ENCODE assay signal across 22 cellular contexts in the genomic region with DNA sequence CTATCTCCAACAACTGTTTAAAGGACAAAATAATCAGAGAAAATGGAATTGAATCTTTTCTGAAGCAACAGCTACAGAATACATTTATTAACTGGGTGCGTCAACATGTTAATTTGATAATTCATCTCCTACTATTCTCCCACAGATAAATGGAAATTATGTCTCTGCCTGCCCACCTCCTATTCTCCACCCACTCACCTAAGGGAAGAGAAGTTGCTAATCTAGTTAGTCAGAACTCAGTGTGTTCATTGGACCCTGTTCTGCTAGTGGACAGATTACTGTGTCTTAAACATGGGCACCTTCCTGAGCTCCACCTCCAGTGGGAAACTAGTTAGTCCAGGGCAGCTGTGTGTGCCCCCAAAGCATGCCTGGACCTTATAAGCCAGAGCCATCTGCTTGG. TPM values are rescaled to one million over a fixed set of nuclear protein-coding genes. Genes with fewer than 3 reads are reported as not detected.
"Had no signal": no experiment of that assay in that cellular context is flagged by ENCODE, and none has a peak within 500 bp of the region (broad histone marks: within the 10 kb centered on the region; RNA-seq: fewer than 3 reads in every experiment).

No MANE protein-coding gene starts in this region.

- ATAC-seq: K562 had no signal

- H3K4me1 Mint-ChIP-seq: IgD-negative memory B cell had no signal

- H3K36me3 Mint-ChIP-seq: IgD-negative memory B cell had no signal

- H3K4me3 Mint-ChIP-seq: IgD-negative memory B cell had no signal

- DNase-seq: Kasumi-1, MM.1S, NCI-H1092 treated with DMSO at 0.1 percent for 48 hours, NCI-H1436, NCI-H187, NCI-H2029, NCI-H2081 treated with DMSO at 0.1 percent for 48 hours, NCI-H2171 treated with DMSO at 0.1 percent for 48 hours, NCI-H345, NCI-H446 treated with DMSO at 0.1 percent for 48 hours, NCI-H510A treated with DMSO at 0.1 percent for 48 hours, NCI-H526, Right ventricle myocardium superior, RPMI8226, SIG-M5 had no signal

- H3K27ac Mint-ChIP-seq: IgD-negative memory B cell had no signal

- H3K27ac ChIP-seq: KMS-11, SJSA1, SK-N-MC had no signal

RNA-seq across cellular contexts. Expression of gene METTL24, which starts 41.0 kb away (rescaled TPM):
- total RNA-seq: HT1080, K562, M059J had no signal
